Comparison of ENCODE assay signal across 15 cellular contexts in the genomic region with DNA sequence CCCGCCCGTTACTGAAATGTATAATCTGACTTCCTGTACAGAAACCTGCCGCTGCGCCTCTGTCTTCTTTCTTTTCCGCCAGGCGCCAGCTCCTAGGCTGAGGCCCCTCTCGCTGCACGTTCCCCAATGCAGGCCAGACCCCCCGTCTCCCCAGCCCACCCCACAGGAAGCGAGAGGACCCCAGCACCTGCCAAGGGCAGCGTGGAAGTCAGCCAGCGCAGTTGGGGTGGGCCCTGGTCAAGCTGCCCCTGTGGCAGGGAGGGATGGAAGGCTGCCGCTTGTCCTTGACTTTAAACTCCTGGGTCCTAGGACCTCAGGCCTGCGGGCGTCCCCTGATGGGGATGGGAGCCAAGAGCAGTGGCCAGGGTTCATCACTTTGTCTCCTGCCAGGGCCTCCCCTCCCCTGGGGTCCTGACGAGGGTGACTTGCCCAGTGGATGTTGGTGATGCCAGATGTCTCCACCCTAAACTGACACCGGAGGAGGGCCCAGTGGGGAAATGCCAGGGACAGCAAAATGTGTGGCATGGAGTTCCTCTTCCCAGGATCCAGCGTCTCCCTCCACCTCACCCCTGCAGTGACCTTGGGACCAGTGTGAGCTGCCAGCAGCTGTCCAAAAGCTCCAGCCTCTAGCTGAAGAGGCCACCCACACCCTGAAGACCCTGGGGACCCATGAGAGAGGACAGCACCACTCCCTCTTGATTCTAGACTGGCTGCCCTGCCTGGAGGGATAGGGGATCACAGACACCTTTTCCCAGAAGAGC. TPM values are rescaled to one million over a fixed set of nuclear protein-coding genes. Genes with fewer than 3 reads are reported as not detected.
"Had no signal": no experiment of that assay in that cellular context is flagged by ENCODE, and none has a peak within 500 bp of the region (broad histone marks: within the 10 kb centered on the region; RNA-seq: fewer than 3 reads in every experiment).

No MANE protein-coding gene starts in this region.

- H3K4me3 ChIP-seq: mucosa of descending colon had no signal

- H3K27ac ChIP-seq: epithelial cell of prostate, neutrophil had no signal

- H3K27me3 ChIP-seq: neutrophil had no signal

- H3K9me3 ChIP-seq: mucosa of descending colon, neutrophil had no signal

- ATAC-seq: activated naive CD8-positive, alpha-beta T cell treated with anti-CD3 and anti-CD28 coated beads, Interleukin-2, amount 50 U/mL, for 24 hours; activated T-helper 17 cell treated with anti-CD3 and anti-CD28 coated beads, Interleukin-2, amount 50 U/mL, for 72 hours; effector memory CD8-positive, alpha-beta T cell; mucosa of descending colon; naive thymus-derived CD4-positive, alpha-beta T cell had no signal

- DNase-seq: activated B cell treated with CpG ODN at 0.5 μM for 24 hours; activated CD4-positive, alpha-beta T cell treated with anti-CD3 and anti-CD28 coated beads, Interleukin-2, amount 10 ng/mL, durations not matched to agents 24 days and 14 days; activated naive CD4-positive, alpha-beta T cell treated with Interleukin-2 at 50 U/mL for 16 hours; activated naive CD8-positive, alpha-beta T cell treated with anti-CD3 and anti-CD28 coated beads, Interleukin-2, amount 50 U/mL, for 24 hours; dermis blood vessel endothelial cell; effector memory CD8-positive, alpha-beta T cell; head of caudate nucleus; naive thymus-derived CD4-positive, alpha-beta T cell; stimulated activated CD4-positive, alpha-beta T cell treated with anti-CD3 and anti-CD28 coated beads, Interleukin-1b, Interleukin-23, amount 100 ng/mL, for 48 hours; stimulated activated naive CD8-positive, alpha-beta T cell treated with anti-CD3 and anti-CD28 coated beads, Interleukin-15, amount 100 ng/mL, for 72 hours; T-helper 2 cell had no signal

RNA-seq across cellular contexts. Expression of gene ANGPTL4, which starts 40.6 kb away (rescaled TPM):
- total RNA-seq: activated B cell treated with CpG ODN at 0.5 μM for 24 hours had no signal
- polyA plus RNA-seq: naive thymus-derived CD4-positive, alpha-beta T cell had no signal
